In the genomic region with DNA sequence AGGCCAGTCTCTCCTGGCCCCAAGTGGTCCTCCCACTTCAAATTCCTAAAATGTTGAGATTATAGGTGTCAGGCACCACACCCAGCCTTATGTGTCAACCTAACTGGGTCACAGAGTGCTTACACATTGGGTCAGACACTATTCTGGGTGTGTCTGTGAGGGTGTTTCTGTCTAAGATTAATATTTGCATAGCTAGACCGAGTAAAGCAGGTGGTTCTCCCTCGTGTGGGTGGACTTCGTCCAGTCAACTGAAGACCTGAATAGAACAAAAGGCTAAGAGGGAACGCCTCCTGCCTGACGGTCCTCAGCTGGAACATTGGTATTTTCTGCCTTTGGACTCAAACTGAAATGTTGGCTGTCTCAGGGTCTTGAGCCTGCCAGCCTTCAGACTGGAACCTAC, we compare ENCODE assay signal across 1 cellular context.
TF ChIP-seq lines count a peak whose summit lies in the region.

No MANE protein-coding gene starts in this region.

TF ChIP-seq in HepG2, 621 proteins besides CTCF, POLR2A, EP300 and RAD21 (continued from another document and continues in another):
- TF ChIP-seq, protein P1, sequence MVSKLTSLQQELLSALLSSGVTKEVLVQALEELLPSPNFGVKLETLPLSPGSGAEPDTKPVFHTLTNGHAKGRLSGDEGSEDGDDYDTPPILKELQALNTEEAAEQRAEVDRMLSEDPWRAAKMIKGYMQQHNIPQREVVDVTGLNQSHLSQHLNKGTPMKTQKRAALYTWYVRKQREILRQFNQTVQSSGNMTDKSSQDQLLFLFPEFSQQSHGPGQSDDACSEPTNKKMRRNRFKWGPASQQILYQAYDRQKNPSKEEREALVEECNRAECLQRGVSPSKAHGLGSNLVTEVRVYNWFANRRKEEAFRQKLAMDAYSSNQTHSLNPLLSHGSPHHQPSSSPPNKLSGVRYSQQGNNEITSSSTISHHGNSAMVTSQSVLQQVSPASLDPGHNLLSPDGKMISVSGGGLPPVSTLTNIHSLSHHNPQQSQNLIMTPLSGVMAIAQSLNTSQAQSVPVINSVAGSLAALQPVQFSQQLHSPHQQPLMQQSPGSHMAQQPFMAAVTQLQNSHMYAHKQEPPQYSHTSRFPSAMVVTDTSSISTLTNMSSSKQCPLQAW (CRISPR knock-in tag; IDR thresholded peaks at IDR 0.05): 0 out of 2 replicates have a peak, but pooled peaks have one; percentile 18
- TF ChIP-seq ZNF20 (CRISPR knock-in tag; IDR thresholded peaks at IDR 0.05) (no peak), ATF4 (CRISPR knock-in tag; IDR thresholded peaks at IDR 0.05) (no peak), IRX3 (CRISPR knock-in tag; IDR thresholded peaks at IDR 0.05; ENCODE audit: borderline replicate concordance, low read depth) (no peak), ZNF580 (CRISPR knock-in tag; IDR thresholded peaks at IDR 0.05; ENCODE audit: borderline replicate concordance, low read depth) (peak; percentile 28; the same call in 1 of the 2 replicates), MBNL3 (CRISPR knock-in tag; conservative IDR thresholded peaks at IDR 0.05) (no peak), ETV5 (CRISPR knock-in tag; IDR thresholded peaks at IDR 0.05; ENCODE audit: borderline replicate concordance) (peak; percentile 14; the same call in 1 of the 2 replicates), SOX13 (IDR thresholded peaks at IDR 0.05) (peak; percentile 76; the same call in 1 of the 2 replicates), SOX13 (CRISPR knock-in tag; conservative IDR thresholded peaks at IDR 0.05 in 1 of 2, IDR thresholded peaks at IDR 0.05 in 1 of 2) (peak in 1 of 2 experiments; percentile 94; a peak in 2 of 4 replicates), ZNF234 (CRISPR knock-in tag; conservative IDR thresholded peaks at IDR 0.05) (no peak), ZSCAN29 (CRISPR knock-in tag; conservative IDR thresholded peaks at IDR 0.05) (no peak), NBN (conservative IDR thresholded peaks at IDR 0.05) (no peak), HNRNPLL (IDR thresholded peaks at IDR 0.05; ENCODE audit: low read depth, low read length, poor library complexity, severe bottlenecking) (no peak), PITX1 (CRISPR knock-in tag; IDR thresholded peaks at IDR 0.05) (peak; percentile 58; the same call in 1 of the 2 replicates), TCF12 (IDR thresholded peaks at IDR 0.05) (no peak), TCF12 (CRISPR knock-in tag; IDR thresholded peaks at IDR 0.05) (no peak), HDAC1 (CRISPR knock-in tag; IDR thresholded peaks at IDR 0.05) (peak; percentile 56; the same call in 1 of the 2 replicates), GRHL1 (CRISPR knock-in tag; conservative IDR thresholded peaks at IDR 0.05) (no peak), ZNF7 (CRISPR knock-in tag; IDR thresholded peaks at IDR 0.05) (no peak), SSRP1 (CRISPR knock-in tag; IDR thresholded peaks at IDR 0.05) (no peak), ZNF501 (CRISPR knock-in tag; IDR thresholded peaks at IDR 0.05) (no peak), TAF1 (CRISPR knock-in tag; IDR thresholded peaks at IDR 0.05) (no peak), THAP11 (CRISPR knock-in tag; IDR thresholded peaks at IDR 0.05) (0 out of 2 replicates have a peak, but pooled peaks have one; percentile 19), ZNF781 (CRISPR knock-in tag; IDR thresholded peaks at IDR 0.05; ENCODE audit: borderline replicate concordance, not compliant biosample characterization) (no peak), PAF1 (CRISPR knock-in tag; IDR thresholded peaks at IDR 0.05) (no peak), ZNF292 (CRISPR knock-in tag; IDR thresholded peaks at IDR 0.05; ENCODE audit: borderline replicate concordance, low read depth) (peak; percentile 20; the same call in 1 of the 2 replicates), GABPB1 (CRISPR knock-in tag; IDR thresholded peaks at IDR 0.05) (no peak), SRF (IDR thresholded peaks at IDR 0.05; ENCODE audit: low read depth, low read length) (no peak), TBX2 (CRISPR knock-in tag; IDR thresholded peaks at IDR 0.05; ENCODE audit: borderline replicate concordance) (peak; percentile 69), MATR3 (CRISPR knock-in tag; IDR thresholded peaks at IDR 0.05) (no peak), MEIS1 (CRISPR knock-in tag; IDR thresholded peaks at IDR 0.05; ENCODE audit: borderline replicate concordance) (no peak), ZNF589 (CRISPR knock-in tag; conservative IDR thresholded peaks at IDR 0.05) (no peak), EED (CRISPR knock-in tag; IDR thresholded peaks at IDR 0.05) (no peak), ZNF577 (CRISPR knock-in tag; IDR thresholded peaks at IDR 0.05; ENCODE audit: borderline replicate concordance, low read depth) (no peak), MLLT10 (CRISPR knock-in tag; IDR thresholded peaks at IDR 0.05) (no peak), ZNF350 (CRISPR knock-in tag; IDR thresholded peaks at IDR 0.05; ENCODE audit: borderline replicate concordance, low read depth) (no peak)
- TF ChIP-seq, protein P2, sequence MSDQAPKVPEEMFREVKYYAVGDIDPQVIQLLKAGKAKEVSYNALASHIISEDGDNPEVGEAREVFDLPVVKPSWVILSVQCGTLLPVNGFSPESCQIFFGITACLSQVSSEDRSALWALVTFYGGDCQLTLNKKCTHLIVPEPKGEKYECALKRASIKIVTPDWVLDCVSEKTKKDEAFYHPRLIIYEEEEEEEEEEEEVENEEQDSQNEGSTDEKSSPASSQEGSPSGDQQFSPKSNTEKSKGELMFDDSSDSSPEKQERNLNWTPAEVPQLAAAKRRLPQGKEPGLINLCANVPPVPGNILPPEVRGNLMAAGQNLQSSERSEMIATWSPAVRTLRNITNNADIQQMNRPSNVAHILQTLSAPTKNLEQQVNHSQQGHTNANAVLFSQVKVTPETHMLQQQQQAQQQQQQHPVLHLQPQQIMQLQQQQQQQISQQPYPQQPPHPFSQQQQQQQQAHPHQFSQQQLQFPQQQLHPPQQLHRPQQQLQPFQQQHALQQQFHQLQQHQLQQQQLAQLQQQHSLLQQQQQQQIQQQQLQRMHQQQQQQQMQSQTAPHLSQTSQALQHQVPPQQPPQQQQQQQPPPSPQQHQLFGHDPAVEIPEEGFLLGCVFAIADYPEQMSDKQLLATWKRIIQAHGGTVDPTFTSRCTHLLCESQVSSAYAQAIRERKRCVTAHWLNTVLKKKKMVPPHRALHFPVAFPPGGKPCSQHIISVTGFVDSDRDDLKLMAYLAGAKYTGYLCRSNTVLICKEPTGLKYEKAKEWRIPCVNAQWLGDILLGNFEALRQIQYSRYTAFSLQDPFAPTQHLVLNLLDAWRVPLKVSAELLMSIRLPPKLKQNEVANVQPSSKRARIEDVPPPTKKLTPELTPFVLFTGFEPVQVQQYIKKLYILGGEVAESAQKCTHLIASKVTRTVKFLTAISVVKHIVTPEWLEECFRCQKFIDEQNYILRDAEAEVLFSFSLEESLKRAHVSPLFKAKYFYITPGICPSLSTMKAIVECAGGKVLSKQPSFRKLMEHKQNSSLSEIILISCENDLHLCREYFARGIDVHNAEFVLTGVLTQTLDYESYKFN (CRISPR knock-in tag; conservative IDR thresholded peaks at IDR 0.05): peak; percentile 73
- TF ChIP-seq, protein P3, sequence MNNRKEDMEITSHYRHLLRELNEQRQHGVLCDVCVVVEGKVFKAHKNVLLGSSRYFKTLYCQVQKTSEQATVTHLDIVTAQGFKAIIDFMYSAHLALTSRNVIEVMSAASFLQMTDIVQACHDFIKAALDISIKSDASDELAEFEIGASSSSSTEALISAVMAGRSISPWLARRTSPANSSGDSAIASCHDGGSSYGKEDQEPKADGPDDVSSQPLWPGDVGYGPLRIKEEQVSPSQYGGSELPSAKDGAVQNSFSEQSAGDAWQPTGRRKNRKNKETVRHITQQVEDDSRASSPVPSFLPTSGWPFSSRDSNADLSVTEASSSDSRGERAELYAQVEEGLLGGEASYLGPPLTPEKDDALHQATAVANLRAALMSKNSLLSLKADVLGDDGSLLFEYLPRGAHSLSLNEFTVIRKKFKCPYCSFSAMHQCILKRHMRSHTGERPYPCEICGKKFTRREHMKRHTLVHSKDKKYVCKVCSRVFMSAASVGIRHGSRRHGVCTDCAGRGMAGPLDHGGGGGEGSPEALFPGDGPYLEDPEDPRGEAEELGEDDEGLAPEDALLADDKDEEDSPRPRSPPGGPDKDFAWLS (CRISPR knock-in tag; IDR thresholded peaks at IDR 0.05; ENCODE audit: borderline replicate concordance): no peak
- TF ChIP-seq, protein P4, sequence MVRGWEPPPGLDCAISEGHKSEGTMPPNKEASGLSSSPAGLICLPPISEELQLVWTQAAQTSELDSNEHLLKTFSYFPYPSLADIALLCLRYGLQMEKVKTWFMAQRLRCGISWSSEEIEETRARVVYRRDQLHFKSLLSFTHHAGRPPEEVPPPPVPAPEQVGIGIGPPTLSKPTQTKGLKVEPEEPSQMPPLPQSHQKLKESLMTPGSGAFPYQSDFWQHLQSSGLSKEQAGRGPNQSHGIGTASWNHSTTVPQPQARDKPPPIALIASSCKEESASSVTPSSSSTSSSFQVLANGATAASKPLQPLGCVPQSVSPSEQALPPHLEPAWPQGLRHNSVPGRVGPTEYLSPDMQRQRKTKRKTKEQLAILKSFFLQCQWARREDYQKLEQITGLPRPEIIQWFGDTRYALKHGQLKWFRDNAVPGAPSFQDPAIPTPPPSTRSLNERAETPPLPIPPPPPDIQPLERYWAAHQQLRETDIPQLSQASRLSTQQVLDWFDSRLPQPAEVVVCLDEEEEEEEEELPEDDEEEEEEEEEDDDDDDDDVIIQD (CRISPR knock-in tag; IDR thresholded peaks at IDR 0.05; ENCODE audit: low read depth): peak; percentile 41; the same call in 1 of the 2 replicates
- TF ChIP-seq, protein P5, sequence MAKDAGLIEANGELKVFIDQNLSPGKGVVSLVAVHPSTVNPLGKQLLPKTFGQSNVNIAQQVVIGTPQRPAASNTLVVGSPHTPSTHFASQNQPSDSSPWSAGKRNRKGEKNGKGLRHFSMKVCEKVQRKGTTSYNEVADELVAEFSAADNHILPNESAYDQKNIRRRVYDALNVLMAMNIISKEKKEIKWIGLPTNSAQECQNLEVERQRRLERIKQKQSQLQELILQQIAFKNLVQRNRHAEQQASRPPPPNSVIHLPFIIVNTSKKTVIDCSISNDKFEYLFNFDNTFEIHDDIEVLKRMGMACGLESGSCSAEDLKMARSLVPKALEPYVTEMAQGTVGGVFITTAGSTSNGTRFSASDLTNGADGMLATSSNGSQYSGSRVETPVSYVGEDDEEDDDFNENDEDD (CRISPR knock-in tag; IDR thresholded peaks at IDR 0.05; ENCODE audit: borderline replicate concordance): peak; percentile 69; the same call in 1 of the 2 replicates
- TF ChIP-seq, protein P6, sequence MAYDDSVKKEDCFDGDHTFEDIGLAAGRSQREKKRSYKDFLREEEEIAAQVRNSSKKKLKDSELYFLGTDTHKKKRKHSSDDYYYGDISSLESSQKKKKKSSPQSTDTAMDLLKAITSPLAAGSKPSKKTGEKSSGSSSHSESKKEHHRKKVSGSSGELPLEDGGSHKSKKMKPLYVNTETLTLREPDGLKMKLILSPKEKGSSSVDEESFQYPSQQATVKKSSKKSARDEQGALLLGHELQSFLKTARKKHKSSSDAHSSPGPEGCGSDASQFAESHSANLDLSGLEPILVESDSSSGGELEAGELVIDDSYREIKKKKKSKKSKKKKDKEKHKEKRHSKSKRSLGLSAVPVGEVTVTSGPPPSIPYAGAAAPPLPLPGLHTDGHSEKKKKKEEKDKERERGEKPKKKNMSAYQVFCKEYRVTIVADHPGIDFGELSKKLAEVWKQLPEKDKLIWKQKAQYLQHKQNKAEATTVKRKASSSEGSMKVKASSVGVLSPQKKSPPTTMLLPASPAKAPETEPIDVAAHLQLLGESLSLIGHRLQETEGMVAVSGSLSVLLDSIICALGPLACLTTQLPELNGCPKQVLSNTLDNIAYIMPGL (CRISPR knock-in tag; IDR thresholded peaks at IDR 0.05; ENCODE audit: borderline replicate concordance in 1 of 2, low read depth in 1 of 2): peak in 1 of 2 experiments; percentile 41; a peak in 1 of 4 replicates
- TF ChIP-seq, protein P7, sequence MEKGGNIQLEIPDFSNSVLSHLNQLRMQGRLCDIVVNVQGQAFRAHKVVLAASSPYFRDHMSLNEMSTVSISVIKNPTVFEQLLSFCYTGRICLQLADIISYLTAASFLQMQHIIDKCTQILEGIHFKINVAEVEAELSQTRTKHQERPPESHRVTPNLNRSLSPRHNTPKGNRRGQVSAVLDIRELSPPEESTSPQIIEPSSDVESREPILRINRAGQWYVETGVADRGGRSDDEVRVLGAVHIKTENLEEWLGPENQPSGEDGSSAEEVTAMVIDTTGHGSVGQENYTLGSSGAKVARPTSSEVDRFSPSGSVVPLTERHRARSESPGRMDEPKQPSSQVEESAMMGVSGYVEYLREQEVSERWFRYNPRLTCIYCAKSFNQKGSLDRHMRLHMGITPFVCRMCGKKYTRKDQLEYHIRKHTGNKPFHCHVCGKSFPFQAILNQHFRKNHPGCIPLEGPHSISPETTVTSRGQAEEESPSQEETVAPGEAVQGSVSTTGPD (CRISPR knock-in tag; IDR thresholded peaks at IDR 0.05): no peak
- TF ChIP-seq, protein P8, sequence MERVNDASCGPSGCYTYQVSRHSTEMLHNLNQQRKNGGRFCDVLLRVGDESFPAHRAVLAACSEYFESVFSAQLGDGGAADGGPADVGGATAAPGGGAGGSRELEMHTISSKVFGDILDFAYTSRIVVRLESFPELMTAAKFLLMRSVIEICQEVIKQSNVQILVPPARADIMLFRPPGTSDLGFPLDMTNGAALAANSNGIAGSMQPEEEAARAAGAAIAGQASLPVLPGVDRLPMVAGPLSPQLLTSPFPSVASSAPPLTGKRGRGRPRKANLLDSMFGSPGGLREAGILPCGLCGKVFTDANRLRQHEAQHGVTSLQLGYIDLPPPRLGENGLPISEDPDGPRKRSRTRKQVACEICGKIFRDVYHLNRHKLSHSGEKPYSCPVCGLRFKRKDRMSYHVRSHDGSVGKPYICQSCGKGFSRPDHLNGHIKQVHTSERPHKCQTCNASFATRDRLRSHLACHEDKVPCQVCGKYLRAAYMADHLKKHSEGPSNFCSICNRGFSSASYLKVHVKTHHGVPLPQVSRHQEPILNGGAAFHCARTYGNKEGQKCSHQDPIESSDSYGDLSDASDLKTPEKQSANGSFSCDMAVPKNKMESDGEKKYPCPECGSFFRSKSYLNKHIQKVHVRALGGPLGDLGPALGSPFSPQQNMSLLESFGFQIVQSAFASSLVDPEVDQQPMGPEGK (CRISPR knock-in tag; IDR thresholded peaks at IDR 0.05): peak; percentile 27; the same call in 1 of the 2 replicates
